In genomic region chr17:9663511-9663910, GRCh38 we compare ENCODE assay signal across 1 cellular context. TPM values are rescaled to one million over a fixed set of nuclear protein-coding genes. Genes with fewer than 3 reads are reported as not detected.
"Had no signal": no experiment of that assay in that cellular context is flagged by ENCODE, and none has a peak within 500 bp of the region (broad histone marks: within the 10 kb centered on the region; RNA-seq: fewer than 3 reads in every experiment).

No MANE protein-coding gene starts in this region.

RNA-seq across cellular contexts. Expression of gene USP43, which starts 18.2 kb away (rescaled TPM):
- total RNA-seq: GM12878 had no signal
